19 cellular contexts compared by ENCODE assay signal in genomic region chr11:16831281-16832192, GRCh38.
"Had no signal": no experiment of that assay in that cellular context is flagged by ENCODE, and none has a peak within 500 bp of the region (broad histone marks: within the 10 kb centered on the region; RNA-seq: fewer than 3 reads in every experiment).

No MANE protein-coding gene starts in this region.

- H3K79me2 ChIP-seq: hepatocyte had no signal

- H3K9me3 ChIP-seq: mucosa of descending colon, right lobe of liver, spleen, tibial nerve had no signal

- DNase-seq: activated CD4-positive, alpha-beta T cell treated with anti-CD3 and anti-CD28 coated beads, Interleukin-2, amount 50 U/mL, for 4 hours; activated gamma-delta T cell; activated naive CD8-positive, alpha-beta T cell treated with anti-CD3 and anti-CD28 coated beads for 36 hours; activated T-cell treated with anti-CD3 and anti-CD28 coated beads, Interleukin-2, amount 50 U/mL, for 4 hours; aorta; cortex of kidney; effector memory CD4-positive, alpha-beta T cell; kidney glomerular epithelial cell; mucosa of descending colon; natural killer cell; nucleus accumbens; right lobe of liver; spleen; stimulated activated CD4-positive, alpha-beta T cell treated with anti-CD3 and anti-CD28 coated beads, Interleukin-1b, Interleukin-23, amount 100 ng/mL, for 48 hours had no signal

- H3K36me3 Mint-ChIP-seq: activated naive CD8-positive, alpha-beta T cell treated with anti-CD3 and anti-CD28 coated beads for 36 hours; natural killer cell had no signal

- H3K9me3 Mint-ChIP-seq: activated naive CD8-positive, alpha-beta T cell treated with anti-CD3 and anti-CD28 coated beads for 36 hours; activated T-cell treated with anti-CD3 and anti-CD28 coated beads, Interleukin-2, amount 50 U/mL, for 4 hours; natural killer cell; stimulated activated memory B cell treated with anti-CD40 and anti-IgM and Interleukin-4, amounts not matched to agents 10 μg/mL and 1 μg/mL and 100 μg/mL, for 72 hours had no signal

- H3K36me3 ChIP-seq: spleen had no signal

- H3K4me3 Mint-ChIP-seq: activated naive CD8-positive, alpha-beta T cell treated with anti-CD3 and anti-CD28 coated beads for 36 hours; activated T-cell treated with anti-CD3 and anti-CD28 coated beads, Interleukin-2, amount 50 U/mL, for 4 hours; natural killer cell; stimulated activated memory B cell treated with anti-CD40 and anti-IgM and Interleukin-4, amounts not matched to agents 10 μg/mL and 1 μg/mL and 100 μg/mL, for 72 hours had no signal

- H3K4me1 ChIP-seq: right lobe of liver, spleen, tibial nerve had no signal

- H3K27ac Mint-ChIP-seq: activated naive CD8-positive, alpha-beta T cell treated with anti-CD3 and anti-CD28 coated beads for 36 hours; natural killer cell; progenitor cell of endocrine pancreas; stimulated activated memory B cell treated with anti-CD40 and anti-IgM and Interleukin-4, amounts not matched to agents 10 μg/mL and 1 μg/mL and 100 μg/mL, for 72 hours had no signal

- H3K4me3 ChIP-seq: hepatocyte, mucosa of descending colon, right lobe of liver, spleen, tibial nerve had no signal

- H3K4me1 Mint-ChIP-seq: natural killer cell; stimulated activated memory B cell treated with anti-CD40 and anti-IgM and Interleukin-4, amounts not matched to agents 10 μg/mL and 1 μg/mL and 100 μg/mL, for 72 hours had no signal

- H2AFZ ChIP-seq: hepatocyte had no signal

- H3K27me3 ChIP-seq: hepatocyte, right lobe of liver, spleen, tibial nerve had no signal

- H3K27me3 Mint-ChIP-seq: activated naive CD8-positive, alpha-beta T cell treated with anti-CD3 and anti-CD28 coated beads for 36 hours; progenitor cell of endocrine pancreas; stimulated activated memory B cell treated with anti-CD40 and anti-IgM and Interleukin-4, amounts not matched to agents 10 μg/mL and 1 μg/mL and 100 μg/mL, for 72 hours had no signal

- H3K4me2 ChIP-seq: hepatocyte had no signal

- ATAC-seq: activated CD4-positive, CD25-positive, alpha-beta regulatory T cell treated with anti-CD3 and anti-CD28 coated beads, Interleukin-2, amount 50 U/mL, for 24 hours; activated T-cell treated with anti-CD3 and anti-CD28 coated beads, Interleukin-2, amount 50 U/mL, for 4 hours; mucosa of descending colon; natural killer cell; right lobe of liver; stimulated activated memory B cell treated with anti-CD40 and anti-IgM and Interleukin-4, amounts not matched to agents 10 μg/mL and 1 μg/mL and 100 μg/mL, for 72 hours had no signal

- H3K27ac ChIP-seq: hepatocyte, right lobe of liver, spleen, tibial nerve had no signal
